8 cellular contexts compared by ENCODE assay signal in the genomic region with DNA sequence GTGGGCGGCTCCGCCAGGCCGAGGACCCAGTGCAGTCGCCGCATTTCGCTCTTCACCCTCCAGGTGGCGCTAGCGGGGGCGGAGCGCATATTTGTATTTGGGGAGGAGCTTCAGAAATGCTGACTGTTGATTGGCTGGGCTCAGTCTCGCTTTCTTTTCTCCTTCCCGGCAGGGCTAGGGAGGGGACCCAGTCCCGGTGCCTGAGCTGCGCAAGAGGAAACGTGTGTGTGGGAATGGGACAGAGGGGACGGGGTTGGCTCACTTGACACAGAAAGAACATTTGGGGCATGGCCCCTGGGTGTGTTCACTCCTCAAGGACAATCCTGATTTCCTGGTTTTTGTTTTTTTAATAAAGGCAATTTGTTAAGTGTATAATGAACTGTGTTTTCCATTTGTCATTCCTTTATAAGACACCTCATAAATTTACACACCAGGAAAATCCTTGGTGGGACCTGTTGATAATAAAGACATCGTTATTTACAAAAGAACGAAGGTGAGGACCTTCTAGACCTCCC. TPM values are rescaled to one million over a fixed set of nuclear protein-coding genes. Genes with fewer than 3 reads are reported as not detected.
DNase-seq lines count a peak whose midpoint lies in the region; ATAC-seq, FAIRE-seq and TF ChIP-seq lines count a peak whose summit lies in the region.

No MANE protein-coding gene starts in this region.

- peaks cover 26% of the 10 kb centered on the region for H3K4me1 Mint-ChIP-seq in activated T-helper 1 cell treated with anti-CD3 and anti-CD28 coated beads, Interleukin-12 subunit alpha, Interleukin-12 subunit beta, Interleukin-2, Interleukin-4 antibody, amounts not matched to agents 30 ng/mL and 10 ng/mL and 1 ng/mL, durations not matched to agents 14 hours and 24 hours and 36 hours (ENCODE audit: low read depth)
- peaks cover 24 to 27% of the 10 kb centered on the region in 2 donors for H3K4me1 Mint-ChIP-seq in natural killer cell treated with Interleukin-12 subunit alpha and Interleukin-12 subunit beta and Interleukin-15 and Interleukin-18, amount 100 ng/mL, for 72 hours (ENCODE audit: low read depth in 2 of 2)

- peaks cover 14% of the 10 kb centered on the region for H3K4me1 ChIP-seq in Karpas-422 (ENCODE audit: low read length)

- no peaks in the 10 kb centered on the region for H3K9me3 Mint-ChIP-seq in activated T-helper 1 cell treated with anti-CD3 and anti-CD28 coated beads, Interleukin-12 subunit alpha, Interleukin-12 subunit beta, Interleukin-2, Interleukin-4 antibody, amounts not matched to agents 30 ng/mL and 10 ng/mL and 1 ng/mL, durations not matched to agents 14 hours and 24 hours and 36 hours
- no peaks in the 10 kb centered on the region for H3K9me3 Mint-ChIP-seq in natural killer cell treated with Interleukin-12 subunit alpha and Interleukin-12 subunit beta and Interleukin-15 and Interleukin-18, amount 100 ng/mL, for 72 hours

- no peak overlapping the region; the same call in 1 of the 2 replicates for H3K27ac ChIP-seq in Karpas-422 (ENCODE audit: low read length)

- peak; percentile 92 for TF ChIP-seq CTCF in fibroblast of mammary gland (conservative IDR thresholded peaks at IDR 0.05; ENCODE audit: control insufficient read depth, insufficient read depth, low read depth, low read length)

- H3K4me3 ChIP-seq in Karpas-422 (ENCODE audit: low read length) (peak overlapping the region; percentile 60), fibroblast of mammary gland (ENCODE audit: control insufficient read depth, low read depth, low read length) (peak overlapping the region; percentile 33)

- H3K79me2 ChIP-seq in Karpas-422 (ENCODE audit: low read length) = no peaks in the 10 kb centered on the region

- intact Hi-C loops in activated T-helper 1 cell treated with anti-CD3 and anti-CD28 coated beads, Interleukin-12 subunit alpha, Interleukin-12 subunit beta, Interleukin-2, Interleukin-4 antibody, amounts not matched to agents 30 ng/mL and 10 ng/mL and 1 ng/mL, durations not matched to agents 14 hours and 24 hours and 36 hours (cut with micrococcal nuclease) = loop anchor here (1.0 to 2.0 kb wide), 7 partner anchors 15 to 196 kb away; no protein-coding TSS in a partner anchor

- H3K9ac ChIP-seq in Karpas-422 (ENCODE audit: low read length) = peak overlapping the region; percentile 49

- no peaks in the 10 kb centered on the region for H3K36me3 ChIP-seq in Karpas-422 (ENCODE audit: insufficient read depth, low read length)

- FAIRE-seq in RCC 7860 (lab: Jason Lieb, UNC) = peak; percentile 77

- H3K9me3 ChIP-seq in Karpas-422 (ENCODE audit: low read length) = no peaks in the 10 kb centered on the region

- H3K36me3 Mint-ChIP-seq in activated T-helper 1 cell treated with anti-CD3 and anti-CD28 coated beads, Interleukin-12 subunit alpha, Interleukin-12 subunit beta, Interleukin-2, Interleukin-4 antibody, amounts not matched to agents 30 ng/mL and 10 ng/mL and 1 ng/mL, durations not matched to agents 14 hours and 24 hours and 36 hours (ENCODE audit: low read depth) = no peaks in the 10 kb centered on the region
- no peaks in the 10 kb centered on the region for H3K36me3 Mint-ChIP-seq in natural killer cell treated with Interleukin-12 subunit alpha and Interleukin-12 subunit beta and Interleukin-15 and Interleukin-18, amount 100 ng/mL, for 72 hours

- ATAC-seq in GM21786 (IDR thresholded peaks at IDR 0.05; ENCODE audit: unreplicated experiment) = peak; percentile 86
- ATAC-seq in natural killer cell treated with Interleukin-12 subunit alpha and Interleukin-12 subunit beta and Interleukin-15 and Interleukin-18, amount 100 ng/mL, for 72 hours = peak; percentile 93 to 97

- peaks cover 2% of the 10 kb centered on the region for H3K27me3 Mint-ChIP-seq in activated T-helper 1 cell treated with anti-CD3 and anti-CD28 coated beads, Interleukin-12 subunit alpha, Interleukin-12 subunit beta, Interleukin-2, Interleukin-4 antibody, amounts not matched to agents 30 ng/mL and 10 ng/mL and 1 ng/mL, durations not matched to agents 14 hours and 24 hours and 36 hours (ENCODE audit: insufficient read depth)
- no peaks in the 10 kb centered on the region for H3K27me3 Mint-ChIP-seq in natural killer cell treated with Interleukin-12 subunit alpha and Interleukin-12 subunit beta and Interleukin-15 and Interleukin-18, amount 100 ng/mL, for 72 hours

- peak overlapping the region; percentile 84 for H3K4me3 Mint-ChIP-seq in activated T-helper 1 cell treated with anti-CD3 and anti-CD28 coated beads, Interleukin-12 subunit alpha, Interleukin-12 subunit beta, Interleukin-2, Interleukin-4 antibody, amounts not matched to agents 30 ng/mL and 10 ng/mL and 1 ng/mL, durations not matched to agents 14 hours and 24 hours and 36 hours
- peak overlapping the region; percentile 90 for H3K4me3 Mint-ChIP-seq in natural killer cell treated with Interleukin-12 subunit alpha and Interleukin-12 subunit beta and Interleukin-15 and Interleukin-18, amount 100 ng/mL, for 72 hours

- no peaks in the 10 kb centered on the region for H3K27me3 ChIP-seq in Karpas-422 (ENCODE audit: low read length)

- DNase-seq in EL (peak; percentile 91), Karpas-422 (peak; percentile 96), RCC 7860 (ENCODE audit: low spot score) (peak; percentile 78), fibroblast of mammary gland (ENCODE audit: low read depth) (peak; percentile 89)
- DNase-seq in activated T-helper 1 cell treated with anti-CD3 and anti-CD28 coated beads, Interleukin-12 subunit alpha, Interleukin-12 subunit beta, Interleukin-2, Interleukin-4 antibody, amounts not matched to agents 30 ng/mL and 10 ng/mL and 1 ng/mL, durations not matched to agents 14 hours and 24 hours and 36 hours (ENCODE audit: low spot score) = peak; percentile 93
- DNase-seq in natural killer cell treated with Interleukin-12 subunit alpha and Interleukin-12 subunit beta and Interleukin-15 and Interleukin-18, amount 100 ng/mL, for 72 hours (ENCODE audit: low spot score) = peak; percentile 93
- peak; percentile 86 to 95 (median 92) for DNase-seq in stimulated activated naive CD4-positive, alpha-beta T cell (lab: John Stamatoyannopoulos, UW)

- H3K27ac Mint-ChIP-seq in activated T-helper 1 cell treated with anti-CD3 and anti-CD28 coated beads, Interleukin-12 subunit alpha, Interleukin-12 subunit beta, Interleukin-2, Interleukin-4 antibody, amounts not matched to agents 30 ng/mL and 10 ng/mL and 1 ng/mL, durations not matched to agents 14 hours and 24 hours and 36 hours = peak overlapping the region; percentile 94
- peak overlapping the region; percentile 88 to 90 for H3K27ac Mint-ChIP-seq in natural killer cell treated with Interleukin-12 subunit alpha and Interleukin-12 subunit beta and Interleukin-15 and Interleukin-18, amount 100 ng/mL, for 72 hours

- H3K9me2 ChIP-seq in Karpas-422 (replicated peaks; ENCODE audit: insufficient read depth, low read length) = no peaks in the 10 kb centered on the region

- H2AFZ ChIP-seq in Karpas-422 (ENCODE audit: low read length) = peak overlapping the region; percentile 81

- H4K20me1 ChIP-seq in Karpas-422 (ENCODE audit: insufficient read depth, low read depth, low read length) = no peaks in the 10 kb centered on the region

- peak overlapping the region; percentile 76 for H3K4me2 ChIP-seq in Karpas-422 (ENCODE audit: low read depth, low read length, poor library complexity, severe bottlenecking)

RNA-seq across cellular contexts. Expression of a gene that starts 20.4 kb away (rescaled TPM):
- 0.97 and 1.6 TPM in 2 replicates for total RNA-seq in Karpas-422 (2014; rRNA removed; shearing (Covaris generic); ENCODE audit: low replicate concordance)
- total RNA-seq in activated T-helper 1 cell treated with anti-CD3 and anti-CD28 coated beads, Interleukin-12 subunit alpha, Interleukin-12 subunit beta, Interleukin-2, Interleukin-4 antibody, amounts not matched to agents 30 ng/mL and 10 ng/mL and 1 ng/mL, durations not matched to agents 14 hours and 24 hours and 36 hours = 101 and 105 TPM in 2 replicates
- 10 to 100 TPM in 1 of 2 donors, 1 to 10 TPM in 1; 8.9 to 32.2 TPM for total RNA-seq in natural killer cell treated with Interleukin-12 subunit alpha and Interleukin-12 subunit beta and Interleukin-15 and Interleukin-18, amount 100 ng/mL, for 72 hours
